ENCODE assay signal across 7 cellular contexts in genomic region chr1:51648180-51649109, GRCh38. TPM values are rescaled to one million over a fixed set of nuclear protein-coding genes. Genes with fewer than 3 reads are reported as not detected.
DNase-seq lines count a peak whose midpoint lies in the region; ATAC-seq and TF ChIP-seq lines count a peak whose summit lies in the region.

No MANE protein-coding gene starts in this region.

- DNase-seq in HT1080 (ENCODE audit: low read depth) = peak; percentile 48
- no peak for DNase-seq in T-helper 17 cell
- peak; percentile 81 for DNase-seq in hepatocyte (ENCODE audit: low spot score)
- no peak for DNase-seq in testis
- DNase-seq in activated gamma-delta T cell (lab: John Stamatoyannopoulos, UW) = no peak

- peaks cover 10% of the 10 kb centered on the region for H3K4me1 Mint-ChIP-seq in T-helper 17 cell

- peaks cover 56% of the 10 kb centered on the region for H3K79me2 ChIP-seq in hepatocyte

- H3K4me1 ChIP-seq in hepatocyte (ENCODE audit: insufficient read depth) (peaks cover 5% of the 10 kb centered on the region), testis (peaks cover 26% of the 10 kb centered on the region)

- TF ChIP-seq POLR2A in testis (IDR thresholded peaks at IDR 0.05) = no peak

- H3K4me2 ChIP-seq in hepatocyte = peak overlapping the region; percentile 58

- H3K27me3 Mint-ChIP-seq in T-helper 17 cell = no peaks in the 10 kb centered on the region

- no peaks in the 10 kb centered on the region for H4K20me1 ChIP-seq in hepatocyte (ENCODE audit: insufficient read depth, poor library complexity, severe bottlenecking)

- H3K9me3 ChIP-seq in T-helper 17 cell (ENCODE audit: control insufficient read depth, low read length, poor library complexity, severe bottlenecking) = no peaks in the 10 kb centered on the region
- no peaks in the 10 kb centered on the region for H3K9me3 ChIP-seq in hepatocyte (ENCODE audit: low read depth)
- H3K9me3 ChIP-seq in testis = no peaks in the 10 kb centered on the region

- H3K27ac ChIP-seq in hepatocyte (peak overlapping the region; percentile 76), testis (peak overlapping the region; percentile 53 to 61)

- H3K36me3 Mint-ChIP-seq in T-helper 17 cell (ENCODE audit: low read depth) = peaks cover 4% of the 10 kb centered on the region

- H3K27me3 ChIP-seq in hepatocyte = no peaks in the 10 kb centered on the region
- no peaks in the 10 kb centered on the region for H3K27me3 ChIP-seq in testis

- H2AFZ ChIP-seq in hepatocyte = no peak overlapping the region

- intact Hi-C loops in testis (cut with DNase I; ENCODE audit: low total_unique reads) = no loop called here

- no peak for TF ChIP-seq CTCF in hepatocyte (IDR thresholded peaks at IDR 0.05; ENCODE audit: poor library complexity)
- TF ChIP-seq CTCF in testis (IDR thresholded peaks at IDR 0.05) = no peak

- no peak overlapping the region for H3K27ac Mint-ChIP-seq in T-helper 17 cell

- WGBS in hepatocyte (ENCODE audit: low lambda C conversion rate, missing lambda C conversion rate) = 37% methylated on average over 6 of the region's 6 CpGs
- WGBS in testis, 2 donors = 46 to 52% methylated on average over 6 of the region's 6 CpGs

- H3K4me3 ChIP-seq in hepatocyte (no peak overlapping the region), testis (no peak overlapping the region)

- ATAC-seq in T-helper 17 cell (peak; percentile 21), GM19467 (IDR thresholded peaks at IDR 0.05; ENCODE audit: unreplicated experiment) (no peak), HG03108 (IDR thresholded peaks at IDR 0.05; ENCODE audit: unreplicated experiment) (no peak)

- H3K36me3 ChIP-seq in hepatocyte (replicated peaks; ENCODE audit: insufficient read depth, low read depth) (no peaks in the 10 kb centered on the region), testis (ENCODE audit: low read depth, missing control alignments) (no peaks in the 10 kb centered on the region)

- H3K9me2 ChIP-seq in hepatocyte (replicated peaks; ENCODE audit: insufficient read depth) = no peaks in the 10 kb centered on the region

- H3K4me3 Mint-ChIP-seq in T-helper 17 cell = no peak overlapping the region

RNA-seq across cellular contexts. Expression of gene OSBPL9, which starts 31.6 kb away (rescaled TPM):
- total RNA-seq in HT1080 (2014; rRNA removed; shearing (Covaris generic)) = 28.5 and 34.3 TPM in 2 replicates
- 23.8 and 27.1 TPM in 2 replicates for polyA plus RNA-seq in HT1080 (2015; cell fraction: cytosol; rRNA removed)
- polyA plus RNA-seq in HT1080 (2015; cell fraction: nucleus; rRNA removed) = 73.1 and 78.7 TPM in 2 replicates
- 10 to 100 TPM; 47.3 to 49.2 TPM for total RNA-seq in T-helper 17 cell
- total RNA-seq in hepatocyte = 107 and 288 TPM in 2 replicates
- 59.5 and 71.0 TPM in 2 replicates for polyA plus RNA-seq in hepatocyte
- total RNA-seq in testis = 100 to 1,000 TPM; 117 to 160 TPM
- 59.3 TPM for polyA plus RNA-seq in testis (ENCODE audit: insufficient read depth, low read depth, low replicate concordance)

Comparison
In these comparisons a context has a peak if more than half of its experiments do, and no peak if none do; other contexts are left out.
1. DNase-seq: peak in HT1080 (single experiment) and hepatocyte (single experiment); none in T-helper 17 cell (0 of 3), testis (single experiment) and activated gamma-delta T cell (single experiment).